In the genomic region with DNA sequence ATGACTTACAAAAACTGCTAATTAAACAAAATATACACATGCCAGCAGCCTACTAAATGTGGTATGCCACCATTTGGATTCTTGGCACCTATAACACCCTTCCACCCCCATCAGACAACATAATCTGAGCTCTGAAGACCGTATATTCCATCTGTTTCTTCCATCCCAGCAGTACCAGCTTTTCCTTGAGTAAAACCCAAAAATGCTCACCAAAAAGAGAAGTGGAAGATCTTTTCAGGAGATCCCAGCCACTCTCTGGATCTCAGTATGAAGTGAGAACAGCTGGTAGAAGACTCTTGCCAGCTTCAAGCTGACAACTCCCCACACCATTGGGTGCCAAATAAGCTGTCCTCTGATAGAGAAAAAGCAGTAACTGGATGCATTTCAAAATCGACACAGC, we compare ENCODE assay signal across 29 cellular contexts. TPM values are rescaled to one million over a fixed set of nuclear protein-coding genes. Genes with fewer than 3 reads are reported as not detected.
"Had no signal": no experiment of that assay in that cellular context is flagged by ENCODE, and none has a peak within 500 bp of the region (broad histone marks: within the 10 kb centered on the region; RNA-seq: fewer than 3 reads in every experiment).

No MANE protein-coding gene starts in this region.

- DNase-seq: activated B cell treated with CpG ODN at 0.5 μM for 24 hours; activated CD4-positive, alpha-beta memory T cell treated with anti-CD3 and anti-CD28 coated beads for 36 hours; activated CD4-positive, alpha-beta T cell treated with anti-CD3 and anti-CD28 coated beads for 4 hours; activated CD4-positive, alpha-beta T cell treated with anti-CD3 and anti-CD28 coated beads, Interleukin-2, amount 10 ng/mL, durations not matched to agents 24 days and 14 days; activated CD4-positive, alpha-beta T cell treated with anti-CD3 and anti-CD28 coated beads, Interleukin-2, amount 50 U/mL, for 1 hour; activated CD4-positive, alpha-beta T cell treated with anti-CD3 and anti-CD28 coated beads, Interleukin-2, amount 50 U/mL, for 4 hours; activated CD4-positive, CD25-positive, alpha-beta regulatory T cell treated with anti-CD3 and anti-CD28 coated beads, Interleukin-2, amount 50 U/mL, for 72 hours; activated CD8-positive, alpha-beta memory T cell treated with anti-CD3 and anti-CD28 coated beads, Interleukin-2, amount 50 U/mL, for 4 hours; activated CD8-positive, alpha-beta T cell treated with anti-CD3 and anti-CD28 coated beads for 36 hours; activated effector memory CD4-positive, alpha-beta T cell treated with Interleukin-2 at 50 U/mL for 16 hours; activated gamma-delta T cell; activated naive CD4-positive, alpha-beta T cell treated with anti-CD3 and anti-CD28 coated beads, Interleukin-2, amount 10 ng/mL, durations not matched to agents 7 days and 5 days; activated naive CD4-positive, alpha-beta T cell treated with Interleukin-2 at 50 U/mL for 16 hours; activated naive CD8-positive, alpha-beta T cell treated with anti-CD3 and anti-CD28 coated beads, Interleukin-2, amount 10 ng/mL, durations not matched to agents 7 days and 5 days; activated naive CD8-positive, alpha-beta T cell treated with anti-CD3 and anti-CD28 coated beads, Interleukin-2, amount 50 U/mL, for 24 hours; activated T-cell treated with anti-CD3 and anti-CD28 coated beads for 4 hours; activated T-cell treated with anti-CD3 and anti-CD28 coated beads, Interleukin-2, amount 50 U/mL, for 1 hour; activated T-cell treated with anti-CD3 and anti-CD28 coated beads, Interleukin-2, amount 50 U/mL, for 4 hours; caudate nucleus; cerebellar nuclear complex; T-helper 1 cell; T-helper 2 cell; T-helper 9 cell had no signal

RNA-seq across cellular contexts. Expression of gene REG1B, which starts 22.6 kb away (rescaled TPM):
- total RNA-seq: activated B cell treated with CpG ODN at 0.5 μM for 24 hours; activated CD4-positive, alpha-beta memory T cell treated with anti-CD3 and anti-CD28 coated beads for 36 hours; activated CD4-positive, alpha-beta T cell treated with anti-CD3 and anti-CD28 coated beads, Interleukin-2, amount 10 ng/mL, durations not matched to agents 24 days and 14 days; activated CD8-positive, alpha-beta memory T cell treated with anti-CD3 and anti-CD28 coated beads for 36 hours; activated CD8-positive, alpha-beta T cell treated with anti-CD3 and anti-CD28 coated beads for 36 hours; activated naive CD8-positive, alpha-beta T cell treated with anti-CD3 and anti-CD28 coated beads, Interleukin-2, amount 10 ng/mL, durations not matched to agents 7 days and 5 days; activated T-helper 2 cell treated with anti-CD3 and anti-CD28 coated beads, Interferon-gamma antibody, Interleukin-2, Interleukin-4, amounts not matched to agents 10 μg/mL and 5 μg/mL and 100 μg/mL, durations not matched to agents 14 hours and 24 hours and 36 hours; ascending aorta; bronchial epithelial cell; cardiac muscle cell; chondrocyte had no signal

RNA-seq across cellular contexts. Expression of gene REG3G, which starts 39.7 kb away (rescaled TPM):
- total RNA-seq: activated B cell treated with CpG ODN at 0.5 μM for 24 hours; activated CD4-positive, alpha-beta memory T cell treated with anti-CD3 and anti-CD28 coated beads for 36 hours; activated CD4-positive, alpha-beta T cell treated with anti-CD3 and anti-CD28 coated beads, Interleukin-2, amount 10 ng/mL, durations not matched to agents 24 days and 14 days; activated CD8-positive, alpha-beta memory T cell treated with anti-CD3 and anti-CD28 coated beads for 36 hours; activated CD8-positive, alpha-beta T cell treated with anti-CD3 and anti-CD28 coated beads for 36 hours; activated naive CD8-positive, alpha-beta T cell treated with anti-CD3 and anti-CD28 coated beads, Interleukin-2, amount 10 ng/mL, durations not matched to agents 7 days and 5 days; activated T-helper 2 cell treated with anti-CD3 and anti-CD28 coated beads, Interferon-gamma antibody, Interleukin-2, Interleukin-4, amounts not matched to agents 10 μg/mL and 5 μg/mL and 100 μg/mL, durations not matched to agents 14 hours and 24 hours and 36 hours; ascending aorta; bronchial epithelial cell; cardiac muscle cell; chondrocyte had no signal

RNA-seq across cellular contexts. Expression of gene REG1A, which starts 55.1 kb away (rescaled TPM):
- total RNA-seq: activated B cell treated with CpG ODN at 0.5 μM for 24 hours; activated CD4-positive, alpha-beta memory T cell treated with anti-CD3 and anti-CD28 coated beads for 36 hours; activated CD4-positive, alpha-beta T cell treated with anti-CD3 and anti-CD28 coated beads, Interleukin-2, amount 10 ng/mL, durations not matched to agents 24 days and 14 days; activated CD8-positive, alpha-beta memory T cell treated with anti-CD3 and anti-CD28 coated beads for 36 hours; activated CD8-positive, alpha-beta T cell treated with anti-CD3 and anti-CD28 coated beads for 36 hours; activated naive CD8-positive, alpha-beta T cell treated with anti-CD3 and anti-CD28 coated beads, Interleukin-2, amount 10 ng/mL, durations not matched to agents 7 days and 5 days; activated T-helper 2 cell treated with anti-CD3 and anti-CD28 coated beads, Interferon-gamma antibody, Interleukin-2, Interleukin-4, amounts not matched to agents 10 μg/mL and 5 μg/mL and 100 μg/mL, durations not matched to agents 14 hours and 24 hours and 36 hours; bronchial epithelial cell; cardiac muscle cell; chondrocyte had no signal
